In genomic region chr17:42163113-42163512, GRCh38 we compare ENCODE assay signal across 9 cellular contexts. TPM values are rescaled to one million over a fixed set of nuclear protein-coding genes. Genes with fewer than 3 reads are reported as not detected.
DNase-seq lines count a peak whose midpoint lies in the region; ATAC-seq and TF ChIP-seq lines count a peak whose summit lies in the region.
"Had no signal": no experiment of that assay in that cellular context is flagged by ENCODE, and none has a peak within 500 bp of the region (broad histone marks: within the 10 kb centered on the region; RNA-seq: fewer than 3 reads in every experiment).

No MANE protein-coding gene starts in this region.

- H2BK120ac ChIP-seq in trophoblast cell (ENCODE audit: insufficient read depth, low read length, poor library complexity) = no peak overlapping the region

- H3K27me3 ChIP-seq in right lobe of liver (no peaks in the 10 kb centered on the region), trophoblast cell (ENCODE audit: insufficient read depth, low read length) (no peaks in the 10 kb centered on the region)

- H3K9me3 ChIP-seq in right lobe of liver (no peaks in the 10 kb centered on the region), trophoblast cell (ENCODE audit: insufficient read depth, low read depth, low read length) (peaks cover 6% of the 10 kb centered on the region)

- H3K27ac ChIP-seq in right lobe of liver (no peak overlapping the region), trophoblast cell (ENCODE audit: low read depth, low read length) (no peak overlapping the region)

- 40% methylated on average over 6 of the region's 8 CpGs for WGBS in right lobe of liver (ENCODE audit: insufficient coverage, low coverage, low lambda C conversion rate, missing lambda C conversion rate)
- no CpG with 5 or more reads among the region's 8 CpGs for WGBS in trophoblast cell (ENCODE audit: extremely low coverage, insufficient coverage, insufficient read length)

- peak; percentile 25 for DNase-seq in CD1c-positive myeloid dendritic cell (ENCODE audit: extremely low spot score)
- peak; percentile 39 for DNase-seq in HT-29 (ENCODE audit: low spot score)
- DNase-seq in activated T-cell treated with anti-CD3 and anti-CD28 coated beads, Interleukin-2, amount 50 U/mL, for 48 hours = peak; percentile 74 to 77
- no peak for DNase-seq in right lobe of liver
- no peak for DNase-seq in trophoblast cell
- DNase-seq in islet precursor cell = no peak
- DNase-seq in DMS79 (lab: John Stamatoyannopoulos, UW) = no peak

- H4K91ac ChIP-seq in trophoblast cell (ENCODE audit: low read depth, low read length) = no peak overlapping the region

- H3K4me3 ChIP-seq in right lobe of liver = no peak overlapping the region
- H3K4me3 ChIP-seq in trophoblast cell (ENCODE audit: low read depth, low read length) = no peak overlapping the region

- H3K79me2 ChIP-seq in trophoblast cell (ENCODE audit: control insufficient read depth, insufficient read depth, low read length, poor library complexity) = no peaks in the 10 kb centered on the region

- H3K36me3 ChIP-seq in right lobe of liver (no peaks in the 10 kb centered on the region), trophoblast cell (ENCODE audit: control insufficient read depth in 1 of 2, insufficient read depth in 2 of 2, low read length in 2 of 2) (no peaks in the 10 kb centered on the region)

- H3K4me2 ChIP-seq in trophoblast cell (ENCODE audit: low read length) = no peak overlapping the region

- no peak overlapping the region for H2BK12ac ChIP-seq in trophoblast cell (ENCODE audit: low read length)

- TF ChIP-seq CTCF in right lobe of liver (IDR thresholded peaks at IDR 0.05) = peak in 3 of 4 donors; percentile 14 to 36 (median 15)

- H3K9ac ChIP-seq in trophoblast cell (ENCODE audit: low read length) = no peak overlapping the region

- no peak overlapping the region for H3K23ac ChIP-seq in trophoblast cell (ENCODE audit: low read length)

- H4K8ac ChIP-seq in trophoblast cell (ENCODE audit: low read depth, low read length) = no peak overlapping the region

- no peak for TF ChIP-seq POLR2A in right lobe of liver (IDR thresholded peaks at IDR 0.05)

- ATAC-seq in right lobe of liver = peak in 1 of 4 donors; percentile 6
- ATAC-seq in HG02763 (IDR thresholded peaks at IDR 0.05; ENCODE audit: unreplicated experiment) = no peak

- H2BK5ac ChIP-seq in trophoblast cell (ENCODE audit: low read depth, low read length, poor library complexity) = no peak overlapping the region

- H3K4ac ChIP-seq in trophoblast cell (ENCODE audit: low read depth, low read length) = no peak overlapping the region

- H2AFZ ChIP-seq in trophoblast cell (ENCODE audit: insufficient read depth, low read length, poor library complexity) = no peak overlapping the region

- H3K4me1 ChIP-seq in right lobe of liver (no peaks in the 10 kb centered on the region), trophoblast cell (ENCODE audit: control insufficient read depth in 1 of 2, insufficient read depth in 2 of 2, low read length in 2 of 2) (peaks cover 0 to 2% of the 10 kb centered on the region in 2 experiments)

- no peak overlapping the region for H3K14ac ChIP-seq in trophoblast cell (ENCODE audit: low read length)

- intact Hi-C loops in right lobe of liver (cut with DNase I) = no loop called here

- no peak overlapping the region for H3K18ac ChIP-seq in trophoblast cell (ENCODE audit: low read length)

- no peaks in the 10 kb centered on the region for H3K79me1 ChIP-seq in trophoblast cell (ENCODE audit: low read length)

- no peak overlapping the region for H4K12ac ChIP-seq in trophoblast cell (ENCODE audit: low read depth, low read length)

- H2AK5ac ChIP-seq in trophoblast cell (ENCODE audit: low read length) = no peak overlapping the region

RNA-seq across cellular contexts. Expression of gene RAB5C, which starts 8.3 kb away (rescaled TPM):
- total RNA-seq in HT-29 (2014; rRNA removed; shearing (Covaris generic)) = 127 and 141 TPM in 2 replicates
- total RNA-seq in right lobe of liver = 100 to 1,000 TPM in 1 of 6 experiments, 10 to 100 TPM in 5; 54.0 to 108 (median 65.3) TPM
- polyA plus RNA-seq in trophoblast cell (2013) = 171 and 172 TPM in 2 replicates

RNA-seq across cellular contexts. Expression of gene KCNH4, which starts 17.8 kb away (rescaled TPM):
- not detected in 2 replicates for total RNA-seq in HT-29 (2014; rRNA removed; shearing (Covaris generic))
- total RNA-seq in right lobe of liver = under 1 TPM in 1 of 6 experiments, not detected in 5; 0.11 TPM
- 0.01 TPM in 2 replicates for polyA plus RNA-seq in trophoblast cell (2013)

RNA-seq across cellular contexts. Expression of gene HCRT, which starts 22.1 kb away (rescaled TPM):
- not detected in 2 replicates for total RNA-seq in HT-29 (2014; rRNA removed; shearing (Covaris generic))
- not detected for total RNA-seq in right lobe of liver
- polyA plus RNA-seq in trophoblast cell (2013) = 0.12 and 0.22 TPM in 2 replicates
- total RNA-seq: glomerular endothelial cell had no signal

RNA-seq across cellular contexts. Expression of gene GHDC, which starts 31.2 kb away (rescaled TPM):
- 22.0 and 25.6 TPM in 2 replicates for total RNA-seq in HT-29 (2014; rRNA removed; shearing (Covaris generic))
- 10 to 100 TPM in 5 of 6 experiments, 1 to 10 TPM in 1; 8.8 to 23.9 (median 12.8) TPM for total RNA-seq in right lobe of liver
- 0.94 and 1.1 TPM in 2 replicates for polyA plus RNA-seq in trophoblast cell (2013)

RNA-seq across cellular contexts. Expression of gene HSPB9, which starts 40.5 kb away (rescaled TPM):
- total RNA-seq in HT-29 (2014; rRNA removed; shearing (Covaris generic)) = not detected in 2 replicates
- 1 to 10 TPM in 2 of 6 experiments, under 1 TPM in 4; 0.38 to 1.6 (median 0.85) TPM for total RNA-seq in right lobe of liver
- polyA plus RNA-seq in trophoblast cell (2013) = 0.01 and 0.03 TPM in 2 replicates
- total RNA-seq: glomerular endothelial cell had no signal

Comparison
In these comparisons a context has a peak if more than half of its experiments do, and no peak if none do; other contexts are left out.
1. DNase-seq: peak in CD1c-positive myeloid dendritic cell (single experiment), HT-29 (single experiment) and activated T-cell treated with anti-CD3 and anti-CD28 coated beads, Interleukin-2, amount 50 U/mL, for 48 hours (2 of 2); none in right lobe of liver (0 of 3), trophoblast cell (0 of 2), islet precursor cell (single experiment) and DMS79 (single experiment).